ENCODE assay signal across 8 cellular contexts in the genomic region with DNA sequence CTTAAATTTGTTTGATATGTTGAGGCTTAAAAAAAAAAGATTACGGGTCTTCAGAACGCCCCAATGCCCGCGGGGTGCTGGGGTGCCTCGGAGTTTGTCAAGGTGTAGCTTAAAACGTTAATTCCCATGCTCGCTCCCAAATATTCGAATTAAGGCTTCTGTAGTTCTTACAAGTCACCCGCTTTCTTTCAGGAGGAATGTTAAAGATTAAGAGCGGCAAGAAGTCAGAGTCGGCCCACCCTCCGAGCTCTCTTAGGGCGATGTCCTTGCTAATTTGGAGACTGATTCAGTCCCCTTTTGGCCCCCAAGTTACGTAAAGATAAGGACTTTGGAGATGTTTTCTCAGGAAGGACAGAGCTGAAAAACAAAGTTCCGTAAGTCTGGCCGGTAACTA. TPM values are rescaled to one million over a fixed set of nuclear protein-coding genes. Genes with fewer than 3 reads are reported as not detected.
DNase-seq lines count a peak whose midpoint lies in the region; ATAC-seq and TF ChIP-seq lines count a peak whose summit lies in the region.

No MANE protein-coding gene starts in this region.

- H2AFZ ChIP-seq in PC-9 (peak overlapping the region; percentile 92), neural progenitor cell (replicated peaks) (peak overlapping the region; percentile 42)

- H3K27ac Mint-ChIP-seq in effector memory CD8-positive, alpha-beta T cell, result peak overlapping the region; percentile 96 to 98
- H3K27ac Mint-ChIP-seq in neural progenitor cell, result peak overlapping the region; percentile 100

- peaks cover 40 to 44% of the 10 kb centered on the region in 2 donors for H3K4me1 Mint-ChIP-seq in effector memory CD8-positive, alpha-beta T cell (ENCODE audit: low read depth in 2 of 2)
- peaks cover 32% of the 10 kb centered on the region for H3K4me1 Mint-ChIP-seq in neural progenitor cell

- CTCF ChIA-PET in PC-9 (lab: Charles Lee), result interaction anchor here (0.6 to 0.7 kb wide), 4 partner anchors 32 to 293 kb away, joined by 3 to 4 read pairs (median 3); partner anchors contain the start of gene FGF18

- H3K36me3 ChIP-seq in PC-9 (ENCODE audit: low read depth), result peaks cover 34% of the 10 kb centered on the region
- no peaks in the 10 kb centered on the region for H3K36me3 ChIP-seq in neural progenitor cell

- no peaks in the 10 kb centered on the region for H3K27me3 Mint-ChIP-seq in effector memory CD8-positive, alpha-beta T cell
- H3K27me3 Mint-ChIP-seq in neural progenitor cell (ENCODE audit: insufficient read depth, low read depth), result peaks cover 6% of the 10 kb centered on the region

- H4K20me1 ChIP-seq in PC-9 (ENCODE audit: insufficient read depth), result peaks cover 40% of the 10 kb centered on the region
- H4K20me1 ChIP-seq in neural progenitor cell (ENCODE audit: low read depth), result peaks cover 40% of the 10 kb centered on the region

- peaks cover 0 to 1% of the 10 kb centered on the region in 2 donors for H3K9me3 Mint-ChIP-seq in effector memory CD8-positive, alpha-beta T cell
- no peaks in the 10 kb centered on the region for H3K9me3 Mint-ChIP-seq in neural progenitor cell

- H3K79me2 ChIP-seq in PC-9 (ENCODE audit: low read depth), result peaks cover 55% of the 10 kb centered on the region
- peaks cover 52% of the 10 kb centered on the region for H3K79me2 ChIP-seq in neural progenitor cell (ENCODE audit: low read depth)

- POLR2A ChIA-PET in PC-9 (lab: Charles Lee; ENCODE audit: unreplicated experiment), result interaction anchor here (0.6 to 1.1 kb wide), 2 partner anchors 22 to 28 kb away, joined by 7 to 8 read pairs; no protein-coding TSS in a partner anchor

- H3K9ac ChIP-seq in neural progenitor cell, result peak overlapping the region; percentile 55

- H3K4me1 ChIP-seq in PC-9 (replicated peaks; ENCODE audit: insufficient read depth) (peaks cover 26% of the 10 kb centered on the region), neural progenitor cell (peaks cover 22% of the 10 kb centered on the region)

- H3K27me3 ChIP-seq in PC-9 (ENCODE audit: insufficient read depth, low read depth) (no peaks in the 10 kb centered on the region), neural progenitor cell (no peaks in the 10 kb centered on the region)

- TF ChIP-seq CTCF in PC-9 (conservative IDR thresholded peaks at IDR 0.05) (no peak), neural progenitor cell (IDR thresholded peaks at IDR 0.05) (no peak)

- H3F3A ChIP-seq in PC-9 (ENCODE audit: insufficient read depth, low read depth) (peaks cover 37% of the 10 kb centered on the region; the same call in 1 of the 2 replicates), neural progenitor cell (ENCODE audit: low read depth) (no peaks in the 10 kb centered on the region)

- peak overlapping the region; percentile 67 for H3K27ac ChIP-seq in PC-9
- H3K27ac ChIP-seq in neural progenitor cell, result peak overlapping the region; percentile 73

- H3K9me3 ChIP-seq in PC-9 (ENCODE audit: insufficient read depth, low read depth), result no peaks in the 10 kb centered on the region
- no peaks in the 10 kb centered on the region for H3K9me3 ChIP-seq in neural progenitor cell (ENCODE audit: low read depth)

- BruUV-seq in PC-9 (replicated peaks; lab: Mats Ljungman, UMichigan), result TSS peak; percentile 97

- H3K4me3 ChIP-seq in PC-9 (peak overlapping the region; percentile 85), neural progenitor cell (peak overlapping the region; percentile 77)

- peak overlapping the region; percentile 89 to 92 for H3K4me3 Mint-ChIP-seq in effector memory CD8-positive, alpha-beta T cell
- peak overlapping the region; percentile 99 for H3K4me3 Mint-ChIP-seq in neural progenitor cell

- peaks cover 47% of the 10 kb centered on the region for H3K36me3 Mint-ChIP-seq in effector memory CD8-positive, alpha-beta T cell (ENCODE audit: insufficient read depth)
- H3K36me3 Mint-ChIP-seq in neural progenitor cell, result peaks cover 18% of the 10 kb centered on the region

- DNase-seq in NCI-H2081 (lab: John Stamatoyannopoulos, UW), result peak; percentile 3 to 48
- DNase-seq in NCI-H2081 treated with DMSO at 0.1 percent for 48 hours (lab: John Stamatoyannopoulos, UW), result no peak
- no peak for DNase-seq in PC-9
- no peak for DNase-seq in effector memory CD8-positive, alpha-beta T cell
- DNase-seq in neural progenitor cell (ENCODE audit: low spot score), result peak; percentile 62
- no peak for DNase-seq in NCI-H146 (lab: John Stamatoyannopoulos, UW)
- no peak for DNase-seq in stimulated activated naive CD4-positive, alpha-beta T cell treated with Interleukin-2 at 50 U/mL for 16 hours (lab: John Stamatoyannopoulos, UW)

- ATAC-seq in effector memory CD8-positive, alpha-beta T cell (replicated peaks), result no peak
- no peak for ATAC-seq in GM21447 (IDR thresholded peaks at IDR 0.05; ENCODE audit: unreplicated experiment)

- peak overlapping the region; percentile 81 for H3K4me2 ChIP-seq in PC-9
- H3K4me2 ChIP-seq in neural progenitor cell, result peak overlapping the region; percentile 77

- H3K9me2 ChIP-seq in PC-9 (ENCODE audit: insufficient read depth), result no peaks in the 10 kb centered on the region

- intact Hi-C loops in PC-9 (cut with micrococcal nuclease; ENCODE audit: unreplicated experiment), result loop anchor here (2.0 to 5.0 kb wide), 2 partner anchors 20 to 635 kb away; no protein-coding TSS in a partner anchor

RNA-seq across cellular contexts. Expression of gene NPM1, which starts 0.8 kb away (rescaled TPM):
- 2,285 and 2,364 TPM in 2 replicates for total RNA-seq in PC-9 (2021)
- 2,155 and 3,685 TPM in 2 replicates for total RNA-seq in neural progenitor cell (ENCODE audit: low replicate concordance)

RNA-seq across cellular contexts. Expression of gene FGF18, which starts 32.6 kb away (rescaled TPM):
- total RNA-seq in PC-9 (2021) (0.52 and 1.1 TPM in 2 replicates), neural progenitor cell (ENCODE audit: low replicate concordance) (0.06 and 0.22 TPM in 2 replicates)

Comparison
In these comparisons a context has a peak if more than half of its experiments do, and no peak if none do; other contexts are left out.
1. DNase-seq: peak in NCI-H2081 (2 of 2) and neural progenitor cell (single experiment); none in NCI-H2081 treated with DMSO at 0.1 percent for 48 hours (single experiment), PC-9 (0 of 2), effector memory CD8-positive, alpha-beta T cell (0 of 3), NCI-H146 (single experiment) and stimulated activated naive CD4-positive, alpha-beta T cell treated with Interleukin-2 at 50 U/mL for 16 hours (single experiment).